Comparison of ENCODE assay signal across 19 cellular contexts in genomic region chr11:74043450-74043849, GRCh38.
"Had no signal": no experiment of that assay in that cellular context is flagged by ENCODE, and none has a peak within 500 bp of the region (broad histone marks: within the 10 kb centered on the region; RNA-seq: fewer than 3 reads in every experiment).

No MANE protein-coding gene starts in this region.

- H3K27me3 ChIP-seq: MG63, SJSA1 had no signal

- H3K4me1 ChIP-seq: SJSA1 had no signal

- H3K27ac ChIP-seq: SJSA1, SK-N-MC had no signal

- H3K9me3 ChIP-seq: MG63, SJSA1 had no signal

- H3K4me3 ChIP-seq: MG63, SJSA1, SK-N-MC had no signal

- DNase-seq: KBM-7, MG63, NCI-H1092, NCI-H1105 treated with DMSO at 0.1 percent for 48 hours, NCI-H1417 treated with DMSO at 0.1 percent for 48 hours, NCI-H146, NCI-H1694 treated with DMSO at 0.1 percent for 48 hours, NCI-H1930, NCI-H2081, NCI-H2107, NCI-H2227 treated with DMSO at 0.1 percent for 48 hours, NCI-H524 treated with DMSO at 0.1 percent for 48 hours, NCI-H69, NCI-H774, Right ventricle myocardium superior, RPMI8226, SIG-M5 had no signal
